6 cellular contexts compared by ENCODE assay signal in genomic region chr9:97182520-97182919, GRCh38.
DNase-seq lines count a peak whose midpoint lies in the region; ATAC-seq, FAIRE-seq and TF ChIP-seq lines count a peak whose summit lies in the region.
"Not testable (repeated sequence)": the region's sequence is repeated elsewhere in the genome, so short reads cannot be mapped to it uniquely, and the experiment has no call there.

No MANE protein-coding gene starts in this region.

- TF ChIP-seq CTCF in hepatocyte (IDR thresholded peaks at IDR 0.05; ENCODE audit: poor library complexity); pancreas (IDR thresholded peaks at IDR 0.05): not testable (repeated sequence)

- not testable (repeated sequence) for H2AFZ ChIP-seq in hepatocyte

- peak; percentile 76 for FAIRE-seq in pancreas (lab: Jason Lieb, UNC)

- not testable (repeated sequence) for H3K79me1 ChIP-seq in mesendoderm (ENCODE audit: low read length)

- DNase-seq in DMS 273 (lab: John Stamatoyannopoulos, UW; ENCODE audit: unreplicated experiment) (peak; percentile 3), SK-N-DZ (ENCODE audit: low spot score) (peak; percentile 42), mesendoderm (peak; percentile 1)
- DNase-seq in hepatocyte (ENCODE audit: low spot score); pancreas: not testable (repeated sequence)

- peak overlapping the region; percentile 18 for H3K4me2 ChIP-seq in hepatocyte
- H3K4me2 ChIP-seq in mesendoderm (ENCODE audit: low read length) = not testable (repeated sequence)

- intact Hi-C loops in pancreas (cut with DNase I) = not testable (repeated sequence)

- not testable (repeated sequence) for H3K9ac ChIP-seq in mesendoderm (ENCODE audit: low read length)

- H3K9me2 ChIP-seq in hepatocyte (replicated peaks; ENCODE audit: insufficient read depth) = not testable (repeated sequence)

- not testable (repeated sequence) for H3K27me3 ChIP-seq in hepatocyte; mesendoderm (ENCODE audit: insufficient read depth, low read length, poor library complexity); pancreas

- not testable (repeated sequence) for H3K4me3 ChIP-seq in hepatocyte; mesendoderm (ENCODE audit: low read length); pancreas

- not testable (repeated sequence) for H3K36me3 ChIP-seq in hepatocyte (replicated peaks; ENCODE audit: insufficient read depth, low read depth); mesendoderm (ENCODE audit: control insufficient read depth, insufficient read depth, low read length); pancreas

- H2BK120ac ChIP-seq in mesendoderm (ENCODE audit: low read depth, low read length) = not testable (repeated sequence)

- not testable (repeated sequence) for H4K8ac ChIP-seq in mesendoderm (ENCODE audit: low read depth, low read length)

- H4K5ac ChIP-seq in mesendoderm (ENCODE audit: low read length) = not testable (repeated sequence)

- not testable (repeated sequence) for H3K79me2 ChIP-seq in hepatocyte; mesendoderm (ENCODE audit: control insufficient read depth, insufficient read depth, low read length)

- H2BK15ac ChIP-seq in mesendoderm (replicated peaks; ENCODE audit: low read depth) = not testable (repeated sequence)

- not testable (repeated sequence) for H2AK5ac ChIP-seq in mesendoderm (ENCODE audit: low read length)

- ATAC-seq in SK-N-SH treated with all-trans-retinoic acid at 6 μM for 48 hours = not testable (repeated sequence)
- ATAC-seq in pancreas = peak in 2 of 4 donors; percentile 51 to 72

- not testable (repeated sequence) for H3K23ac ChIP-seq in mesendoderm (ENCODE audit: low read length)

- H4K20me1 ChIP-seq in hepatocyte (ENCODE audit: insufficient read depth, poor library complexity, severe bottlenecking) = not testable (repeated sequence)

- not testable (repeated sequence) for H3K4me1 ChIP-seq in hepatocyte (ENCODE audit: insufficient read depth); mesendoderm (ENCODE audit: control insufficient read depth, low read depth, low read length); pancreas

- 12% methylated on average over 2 of the region's 2 CpGs for WGBS in hepatocyte (ENCODE audit: low lambda C conversion rate, missing lambda C conversion rate)
- WGBS in mesendoderm (ENCODE audit: extremely low coverage, insufficient coverage, low lambda C conversion rate) = no CpG with 5 or more reads among the region's 2 CpGs
- WGBS in pancreas, 2 donors = 2 to 11% methylated on average over 2 of the region's 2 CpGs

- not testable (repeated sequence) for H2BK5ac ChIP-seq in mesendoderm (ENCODE audit: low read length)

- not testable (repeated sequence) for H3K18ac ChIP-seq in mesendoderm (ENCODE audit: low read length)

- not testable (repeated sequence) for H3K4ac ChIP-seq in mesendoderm (ENCODE audit: low read depth, low read length)

- H3K56ac ChIP-seq in mesendoderm (ENCODE audit: low read length) = not testable (repeated sequence)

- peak overlapping the region; percentile 38 for H3K27ac ChIP-seq in hepatocyte
- not testable (repeated sequence) for H3K27ac ChIP-seq in mesendoderm (ENCODE audit: low read depth, low read length); pancreas

- H3K9me3 ChIP-seq in hepatocyte (ENCODE audit: low read depth); pancreas: not testable (repeated sequence)

TF ChIP-seq in SK-N-SH treated with all-trans-retinoic acid at 6 μM for 48 hours, 23 proteins besides CTCF, POLR2A, EP300 and RAD21:
- TF ChIP-seq TCF4 (CRISPR knock-in tag; IDR thresholded peaks at IDR 0.05; ENCODE audit: borderline replicate concordance) = 0 out of 2 replicates have a peak, but pooled peaks have one; percentile 58
TF ChIP-seq in SK-N-SH treated with all-trans-retinoic acid at 6 μM for 48 hours: peak in this region for 1; not testable (repeated sequence) for 22.
